In genomic region chr19:55385749-55386514, GRCh38 we compare ENCODE assay signal across 1 cellular context.
TF ChIP-seq lines count a peak whose summit lies in the region.

TSS of gene RPL28 (plus strand) at chr19:55385932. CDS start at chr19:55386358, 426 bp downstream.

TF ChIP-seq in HepG2, 621 proteins besides CTCF, POLR2A, EP300 and RAD21 (continued from another document):
- TF ChIP-seq POGK (CRISPR knock-in tag; conservative IDR thresholded peaks at IDR 0.05): peak; percentile 78
- TF ChIP-seq TEAD3 (CRISPR knock-in tag; optimal IDR thresholded peaks at IDR 0.05; ENCODE audit: borderline replicate concordance): peak; percentile 50
- TF ChIP-seq TBX2 (CRISPR knock-in tag; IDR thresholded peaks at IDR 0.05; ENCODE audit: borderline replicate concordance): peak; percentile 79
- peak; percentile 71 for TF ChIP-seq HNF4G (IDR thresholded peaks at IDR 0.05; ENCODE audit: borderline replicate concordance, low read depth, low read length)
- TF ChIP-seq HNF4G (CRISPR knock-in tag; IDR thresholded peaks at IDR 0.05; ENCODE audit: borderline replicate concordance, low read depth): no peak
- TF ChIP-seq KDM1A (CRISPR knock-in tag; IDR thresholded peaks at IDR 0.05): no peak
- TF ChIP-seq IRF9 (CRISPR knock-in tag; IDR thresholded peaks at IDR 0.05; ENCODE audit: borderline replicate concordance): peak; percentile 30; the same call in 1 of the 2 replicates
- TF ChIP-seq DZIP1 (CRISPR knock-in tag; IDR thresholded peaks at IDR 0.05): no peak
- peak; percentile 87 for TF ChIP-seq MYC (CRISPR knock-in tag; IDR thresholded peaks at IDR 0.05; ENCODE audit: borderline replicate concordance)
- TF ChIP-seq ZFX (CRISPR knock-in tag; IDR thresholded peaks at IDR 0.05; ENCODE audit: low read depth): peak; percentile 85
- TF ChIP-seq MXD1 (CRISPR knock-in tag; IDR thresholded peaks at IDR 0.05): peak; percentile 78
- TF ChIP-seq ATF3 (CRISPR knock-in tag; IDR thresholded peaks at IDR 0.05): peak; percentile 21; the same call in 1 of the 2 replicates
- no peak for TF ChIP-seq ZNF354B (CRISPR knock-in tag; IDR thresholded peaks at IDR 0.05)
- TF ChIP-seq BCL3 (CRISPR knock-in tag; IDR thresholded peaks at IDR 0.05): 0 out of 2 replicates have a peak, but pooled peaks have one; percentile 49
- TF ChIP-seq RFXANK (CRISPR knock-in tag; IDR thresholded peaks at IDR 0.05): no peak
- peak; percentile 90; the same call in 1 of the 2 replicates for TF ChIP-seq ZNF160 (CRISPR knock-in tag; IDR thresholded peaks at IDR 0.05)
- peak; percentile 95 for TF ChIP-seq DMAP1 (CRISPR knock-in tag; IDR thresholded peaks at IDR 0.05)
- peak; percentile 31; the same call in 1 of the 2 replicates for TF ChIP-seq ELF4 (CRISPR knock-in tag; IDR thresholded peaks at IDR 0.05; ENCODE audit: borderline replicate concordance)
- peak; percentile 85 for TF ChIP-seq ZNF225 (CRISPR knock-in tag; IDR thresholded peaks at IDR 0.05)
- peak; percentile 78; the same call in 1 of the 2 replicates for TF ChIP-seq CCDC6 (CRISPR knock-in tag; IDR thresholded peaks at IDR 0.05)
- peak; percentile 99 for TF ChIP-seq YEATS2 (CRISPR knock-in tag; IDR thresholded peaks at IDR 0.05; ENCODE audit: borderline replicate concordance)
- TF ChIP-seq FOXK1 (CRISPR knock-in tag; IDR thresholded peaks at IDR 0.05; ENCODE audit: borderline replicate concordance, low read depth): peak; percentile 47; the same call in 1 of the 2 replicates
- TF ChIP-seq MIER3 (CRISPR knock-in tag; IDR thresholded peaks at IDR 0.05; ENCODE audit: borderline replicate concordance): peak; percentile 84; the same call in 1 of the 2 replicates
- TF ChIP-seq ZNF639 (CRISPR knock-in tag; conservative IDR thresholded peaks at IDR 0.05): peak; percentile 60; the same call in 1 of the 2 replicates
- TF ChIP-seq TARDBP (CRISPR knock-in tag; IDR thresholded peaks at IDR 0.05): peak; percentile 37; the same call in 1 of the 2 replicates
- TF ChIP-seq ZNF557 (CRISPR knock-in tag; IDR thresholded peaks at IDR 0.05): no peak
- no peak; the same call in 1 of the 2 replicates for TF ChIP-seq ELK4 (CRISPR knock-in tag; IDR thresholded peaks at IDR 0.05; ENCODE audit: borderline replicate concordance)
- TF ChIP-seq PATZ1 (CRISPR knock-in tag; IDR thresholded peaks at IDR 0.05): peak; percentile 7; the same call in 1 of the 2 replicates
- TF ChIP-seq ELF3 (CRISPR knock-in tag; IDR thresholded peaks at IDR 0.05): peak; percentile 93
- 0 out of 2 replicates have a peak, but pooled peaks have one; percentile 12 for TF ChIP-seq PAXIP1 (CRISPR knock-in tag; conservative IDR thresholded peaks at IDR 0.05)
